In genomic region chr3:113623324-113623723, GRCh38 we compare ENCODE assay signal across 1 cellular context.
TF ChIP-seq lines count a peak whose summit lies in the region.

No MANE protein-coding gene starts in this region.

TF ChIP-seq in A549, 52 proteins besides CTCF, POLR2A, EP300 and RAD21 (continued from another document):
- no peak for TF ChIP-seq SREBF2 (IDR thresholded peaks at IDR 0.05)
- no peak for TF ChIP-seq RARB (CRISPR knock-in tag; IDR thresholded peaks at IDR 0.05)
- no peak for TF ChIP-seq SMC3 (IDR thresholded peaks at IDR 0.05)
- no peak for TF ChIP-seq RFX5 (IDR thresholded peaks at IDR 0.05)
